ENCODE assay signal across 1 cellular context in genomic region chr20:44552950-44553908, GRCh38.
TF ChIP-seq lines count a peak whose summit lies in the region.

No MANE protein-coding gene starts in this region.

TF ChIP-seq in K562, 482 proteins besides CTCF, POLR2A, EP300 and RAD21 (continued from another document and continues in another):
- TF ChIP-seq ZBTB12 (CRISPR knock-in tag; IDR thresholded peaks at IDR 0.05), result no peak
- TF ChIP-seq SNIP1 (IDR thresholded peaks at IDR 0.05; ENCODE audit: low read depth), result no peak
- no peak for TF ChIP-seq PTBP1 (IDR thresholded peaks at IDR 0.05; ENCODE audit: low read depth, low read length)
- peak; percentile 44; the same call in 1 of the 2 replicates for TF ChIP-seq SMARCC2 (IDR thresholded peaks at IDR 0.05; ENCODE audit: low read depth)
- TF ChIP-seq GATA2 (CRISPR knock-in tag; IDR thresholded peaks at IDR 0.05), result peak; percentile 10; the same call in 1 of the 2 replicates
- no peak for TF ChIP-seq HDAC8 (tag; IDR thresholded peaks at IDR 0.05)
- TF ChIP-seq C11orf30 (IDR thresholded peaks at IDR 0.05; ENCODE audit: low read depth), result 0 out of 2 replicates have a peak, but pooled peaks have one; percentile 20
- TF ChIP-seq TCF3 (CRISPR knock-in tag; IDR thresholded peaks at IDR 0.05), result no peak
- peak; percentile 71; the same call in 1 of the 2 replicates for TF ChIP-seq JUND (IDR thresholded peaks at IDR 0.05; ENCODE audit: borderline replicate concordance, low read depth, low read length)
- peak; percentile 64; the same call in 2 of the 3 replicates for TF ChIP-seq JUND (tag; IDR thresholded peaks at IDR 0.05; ENCODE audit: borderline replicate concordance, low read depth, low read length)
- TF ChIP-seq HDAC2 (IDR thresholded peaks at IDR 0.05), result no peak
- 0 out of 2 replicates have a peak, but pooled peaks have one; percentile 25 for TF ChIP-seq ZNF384 (IDR thresholded peaks at IDR 0.05; ENCODE audit: low read depth, low read length)
- no peak for TF ChIP-seq CHCHD3 (CRISPR knock-in tag; IDR thresholded peaks at IDR 0.05)
- TF ChIP-seq RHOXF2B (CRISPR knock-in tag; conservative IDR thresholded peaks at IDR 0.05), result no peak
- TF ChIP-seq KLF1 (tag; IDR thresholded peaks at IDR 0.05), result no peak
- no peak for TF ChIP-seq TCF7L2 (IDR thresholded peaks at IDR 0.05; ENCODE audit: low read depth, low read length)
- no peak for TF ChIP-seq CEBPB (tag; IDR thresholded peaks at IDR 0.05)
- TF ChIP-seq DPF2 (IDR thresholded peaks at IDR 0.05), result peak; percentile 83
- peak; percentile 56 for TF ChIP-seq TEAD4 (IDR thresholded peaks at IDR 0.05; ENCODE audit: low read length)
- no peak for TF ChIP-seq TEAD4 (CRISPR knock-in tag; IDR thresholded peaks at IDR 0.05; ENCODE audit: borderline replicate concordance)
- TF ChIP-seq ATF4 (CRISPR knock-in tag; IDR thresholded peaks at IDR 0.05), result no peak
- TF ChIP-seq ATF2 (CRISPR knock-in tag; IDR thresholded peaks at IDR 0.05), result no peak
- TF ChIP-seq HES1 (IDR thresholded peaks at IDR 0.05; ENCODE audit: low read depth), result no peak
- TF ChIP-seq ZNF174 (CRISPR knock-in tag; IDR thresholded peaks at IDR 0.05), result no peak
- no peak for TF ChIP-seq STAG1 (CRISPR knock-in tag; IDR thresholded peaks at IDR 0.05; ENCODE audit: borderline replicate concordance)
- TF ChIP-seq ATF7 (IDR thresholded peaks at IDR 0.05), result no peak
- no peak for TF ChIP-seq ZNF23 (CRISPR knock-in tag; IDR thresholded peaks at IDR 0.05)
- no peak for TF ChIP-seq NFRKB (IDR thresholded peaks at IDR 0.05; ENCODE audit: low read depth)
- TF ChIP-seq HINFP (tag; conservative IDR thresholded peaks at IDR 0.05; ENCODE audit: low read depth), result no peak
- no peak for TF ChIP-seq DDX20 (tag; IDR thresholded peaks at IDR 0.05; ENCODE audit: low read depth)
- TF ChIP-seq NFE2 (IDR thresholded peaks at IDR 0.05; ENCODE audit: low read depth), result 0 out of 2 replicates have a peak, but pooled peaks have one; percentile 9
- TF ChIP-seq EHMT2 (IDR thresholded peaks at IDR 0.05), result peak; percentile 33; the same call in 1 of the 2 replicates
- TF ChIP-seq ZNF778 (CRISPR knock-in tag; IDR thresholded peaks at IDR 0.05), result no peak
- no peak for TF ChIP-seq ZNF695 (CRISPR knock-in tag; IDR thresholded peaks at IDR 0.05)
- TF ChIP-seq ZBTB7A (IDR thresholded peaks at IDR 0.05; ENCODE audit: borderline replicate concordance, control insufficient read depth, low read depth, low read length), result no peak
- no peak for TF ChIP-seq HBP1 (CRISPR knock-in tag; IDR thresholded peaks at IDR 0.05)
- no peak for TF ChIP-seq TFAP4 (CRISPR knock-in tag; IDR thresholded peaks at IDR 0.05; ENCODE audit: borderline replicate concordance)
- no peak for TF ChIP-seq ZNF445 (CRISPR knock-in tag; IDR thresholded peaks at IDR 0.05; ENCODE audit: low read depth)
- no peak for TF ChIP-seq NRF1 (conservative IDR thresholded peaks at IDR 0.05 in 1 of 2, IDR thresholded peaks at IDR 0.05 in 1 of 2)
- no peak for TF ChIP-seq UBTF (IDR thresholded peaks at IDR 0.05; ENCODE audit: borderline replicate concordance in 1 of 2, low read depth in 2 of 2, low read length in 2 of 2)
- no peak for TF ChIP-seq SMAD3 (CRISPR knock-in tag; conservative IDR thresholded peaks at IDR 0.05)
- TF ChIP-seq EZH2 (IDR thresholded peaks at IDR 0.05; ENCODE audit: borderline replicate concordance, low read depth, low read length), result no peak
- peak; percentile 33; the same call in 1 of the 2 replicates for TF ChIP-seq HMBOX1 (IDR thresholded peaks at IDR 0.05)
- no peak for TF ChIP-seq ZNF431 (CRISPR knock-in tag; IDR thresholded peaks at IDR 0.05)
- no peak for TF ChIP-seq RERE (CRISPR knock-in tag; IDR thresholded peaks at IDR 0.05; ENCODE audit: borderline replicate concordance)
- TF ChIP-seq MEF2A (IDR thresholded peaks at IDR 0.05; ENCODE audit: control insufficient read depth, low read depth, low read length), result 0 out of 2 replicates have a peak, but pooled peaks have one; percentile 33
- TF ChIP-seq ATF6 (CRISPR knock-in tag; IDR thresholded peaks at IDR 0.05), result no peak
- no peak for TF ChIP-seq ZNF224 (CRISPR knock-in tag; IDR thresholded peaks at IDR 0.05)
